ENCODE assay signal across 8 cellular contexts in the genomic region with DNA sequence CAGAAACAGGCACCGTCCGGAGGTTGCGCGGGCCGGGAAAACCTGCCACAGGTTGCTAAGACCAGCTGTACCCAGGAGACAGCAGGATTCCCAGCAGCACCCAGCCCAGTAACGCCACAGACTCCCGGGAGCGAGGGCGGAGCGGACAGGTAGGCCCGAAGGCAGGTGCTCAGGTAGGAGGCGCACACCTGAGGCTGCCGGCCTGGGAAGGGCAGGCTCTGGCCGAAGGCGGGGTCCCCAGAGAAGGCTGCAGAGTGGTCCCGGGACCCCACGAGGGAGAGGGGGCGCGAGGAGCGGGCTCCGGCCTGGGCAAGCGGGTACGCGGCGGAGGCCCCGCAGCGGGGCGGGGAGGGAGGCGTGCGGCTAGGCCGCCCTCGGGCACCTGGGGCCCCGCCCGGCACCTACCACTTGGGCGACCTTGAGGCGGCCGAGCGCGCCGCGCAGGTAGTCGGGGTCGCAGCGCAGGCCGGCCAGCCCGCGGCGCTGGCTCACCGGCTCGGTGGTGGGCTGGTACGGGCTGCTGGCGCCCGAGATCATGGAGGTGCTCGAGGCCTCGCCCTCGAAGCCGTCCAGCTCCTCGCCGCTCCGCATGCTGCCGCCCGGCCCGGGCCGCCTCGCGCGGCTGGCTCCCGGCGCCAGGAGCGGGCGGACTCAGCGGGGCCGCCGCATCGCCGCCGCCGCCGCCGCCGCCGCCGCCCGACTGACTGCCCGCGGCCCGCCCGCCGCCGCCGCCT. TPM values are rescaled to one million over a fixed set of nuclear protein-coding genes. Genes with fewer than 3 reads are reported as not detected.
DNase-seq lines count a peak whose midpoint lies in the region; ATAC-seq, FAIRE-seq and TF ChIP-seq lines count a peak whose summit lies in the region.

No MANE protein-coding gene starts in this region.

- ATAC-seq in HG02763 (IDR thresholded peaks at IDR 0.05; ENCODE audit: unreplicated experiment) (peak; percentile 23), GM12878 (peak; percentile 54)

- intact Hi-C loops in GM12878 (cut with micrococcal nuclease; ENCODE audit: unreplicated experiment), result no loop called here

- SMC1A ChIA-PET in GM12878 (lab: Charles Lee; ENCODE audit: uncharacterized antibody, unreplicated experiment), result no interaction called here

- H3K9me3 ChIP-seq in GM12878 (replicated peaks; ENCODE audit: control insufficient read depth, insufficient read depth, low read length), result no peaks in the 10 kb centered on the region

- TF ChIP-seq POLR2A in GM12878 (IDR thresholded peaks at IDR 0.05; ENCODE audit: low read depth, low read length), result no peak

- no peak for TF ChIP-seq RAD21 in GM12878 (IDR thresholded peaks at IDR 0.05; ENCODE audit: insufficient read depth, low read depth, low read length)

- no peaks in the 10 kb centered on the region for H4K20me1 ChIP-seq in GM12878 (ENCODE audit: control insufficient read depth, insufficient read depth)

- H3K79me2 ChIP-seq in GM12878 (ENCODE audit: control insufficient read depth, insufficient read depth, low read length), result no peaks in the 10 kb centered on the region

- no peaks in the 10 kb centered on the region for H3K4me1 ChIP-seq in GM12878 (ENCODE audit: control insufficient read depth, insufficient read depth, low read length)

- no peak overlapping the region for H3K9ac ChIP-seq in GM12878 (ENCODE audit: control insufficient read depth, insufficient read depth, low read length)

- DNase-seq in NCI-H2107 treated with DMSO at 0.1 percent for 48 hours (lab: John Stamatoyannopoulos, UW; ENCODE audit: unreplicated experiment), result peak; percentile 34
- DNase-seq in NCI-H2107 (lab: John Stamatoyannopoulos, UW), result no peak
- DNase-seq in NCI-H345 treated with DMSO at 0.1 percent for 48 hours (lab: John Stamatoyannopoulos, UW; ENCODE audit: unreplicated experiment), result peak; percentile 3
- DNase-seq in GM12878 (ENCODE audit: low read depth, low spot score), result no peak
- DNase-seq in islet precursor cell, result peak; percentile 74
- peak; percentile 35 for DNase-seq in stimulated activated CD8-positive, alpha-beta memory T cell treated with anti-CD3 and anti-CD28 coated beads, Interleukin-4, amount 100 ng/mL, for 48 hours
- DNase-seq in SW 1271 (lab: John Stamatoyannopoulos, UW), result no peak

- H3K27ac ChIP-seq in GM12878 (ENCODE audit: control insufficient read depth, insufficient read depth), result no peak overlapping the region

- H3K27me3 ChIP-seq in GM12878 (replicated peaks in 1 of 2; ENCODE audit: control insufficient read depth in 2 of 2, insufficient read depth in 2 of 2, low read length in 1 of 2), result peaks cover 0 to 12% of the 10 kb centered on the region in 2 experiments

- in situ Hi-C loops in GM12878 (cut with MboI), result no loop called here

- no peak for TF ChIP-seq EP300 in GM12878 (IDR thresholded peaks at IDR 0.05; ENCODE audit: borderline replicate concordance in 1 of 2, control insufficient read depth in 1 of 2, low read depth in 2 of 2, low read length in 2 of 2)

- POLR2A ChIA-PET in GM12878 (lab: Charles Lee), result no interaction called here

- RAD21 ChIA-PET in GM12878 (lab: Charles Lee; ENCODE audit: unreplicated experiment), result no interaction called here

- 32% methylated on average over 32 of the region's 91 CpGs for WGBS in GM12878 (ENCODE audit: insufficient coverage, insufficient replicate concordance, low lambda C conversion rate, missing lambda C conversion rate)

- no peaks in the 10 kb centered on the region for H3K36me3 ChIP-seq in GM12878 (ENCODE audit: control insufficient read depth in 2 of 2, insufficient read depth in 2 of 2, low read length in 1 of 2)

- H3K4me2 ChIP-seq in GM12878 (ENCODE audit: control insufficient read depth, insufficient read depth), result peak overlapping the region; percentile 86

- H2AFZ ChIP-seq in GM12878 (ENCODE audit: control insufficient read depth, low read depth, low read length), result peak overlapping the region; percentile 33

- FAIRE-seq in GM12878 (lab: Jason Lieb, UNC), result no peak

- TF ChIP-seq CTCF in GM12878 (IDR thresholded peaks at IDR 0.05 in 2 of 3, conservative IDR thresholded peaks at IDR 0.05 in 1 of 3; ENCODE audit: control insufficient read depth in 2 of 3, extremely low read depth in 1 of 3, insufficient read depth in 1 of 3, low read depth in 3 of 3, low read length in 3 of 3), result no peak

- peak overlapping the region; percentile 36; the same call in 1 of the 2 replicates for H3K4me3 ChIP-seq in GM12878

- BruUV-seq in GM12878 (replicated peaks; lab: Mats Ljungman, UMichigan), result no TSS peak

- CTCF ChIA-PET in GM12878 (lab: Yijun Ruan, JAX), result interaction anchor here (0.6 to 0.9 kb wide), 2 partner anchors 14 to 88 kb away, joined by 3 read pairs; no protein-coding TSS in a partner anchor

TF ChIP-seq in GM12878, 131 proteins besides CTCF, POLR2A, EP300 and RAD21:
- TF ChIP-seq FOS (IDR thresholded peaks at IDR 0.05; ENCODE audit: borderline replicate concordance, extremely low read depth, insufficient read length) (no peak), LARP7 (IDR thresholded peaks at IDR 0.05) (0 out of 2 replicates have a peak, but pooled peaks have one; percentile 14), IKZF1 (conservative IDR thresholded peaks at IDR 0.05) (peak; percentile 37; the same call in 1 of the 2 replicates), IRF4 (IDR thresholded peaks at IDR 0.05; ENCODE audit: low read depth, low read length) (no peak), SUZ12 (IDR thresholded peaks at IDR 0.05; ENCODE audit: unreplicated experiment) (peak; percentile 77)

RNA-seq across cellular contexts. Expression of a gene that starts 0.4 kb away (rescaled TPM):
- total RNA-seq in GM12878 (2013; cell fraction: nucleolus; rRNA removed), result 0.38 and 0.88 TPM in 2 replicates
- total RNA-seq in GM12878 (2014; rRNA removed) (0.11 and 0.16 TPM in 2 replicates), GM12878 (2014; rRNA removed; fragmentation: Illumina TruSeq; extraction: Trizol) (0.18 and 0.23 TPM in 2 replicates), GM12878 (2021) (0.21 and 0.53 TPM in 2 replicates)
- 0.07 TPM for polyA plus RNA-seq in GM12878 (2011; ENCODE audit: low read depth)
- polyA plus RNA-seq in GM12878 (2011; rRNA removed) (0.27 and 0.43 TPM in 2 replicates), GM12878 (2014; fragmentation: Illumina TruSeq; extraction: Trizol) (0.05 and 0.18 TPM in 2 replicates), GM12878 (2014; fragmentation: Nextera tagmentation; extraction: Ambion mirVana) (under 1 TPM; 0.02 to 0.08 TPM), GM12878 (2014; rRNA removed) (0.10 and 0.13 TPM in 2 replicates), GM12878 (2016; fragmentation: Nextera tagmentation; extraction: Ambion mirVana) (not detected)
- 0.28 and 0.34 TPM in 2 replicates for polyA plus RNA-seq in GM12878 (2011; cell fraction: cytosol; rRNA removed)
- 0.94 and 1.2 TPM in 2 replicates for polyA plus RNA-seq in GM12878 (2011; cell fraction: nucleus; rRNA removed)
- 0.09 and 0.18 TPM in 2 replicates for polyA plus RNA-seq in GM12878 (2012)
- 0.21 and 0.73 TPM in 2 replicates for polyA minus RNA-seq in GM12878 (2011; rRNA and poly(A)+ RNA removed)
- polyA minus RNA-seq in GM12878 (2011; cell fraction: cytosol; rRNA and poly(A)+ RNA removed), result 0.52 and 0.67 TPM in 2 replicates
- 0.12 and 0.38 TPM in 2 replicates for polyA minus RNA-seq in GM12878 (2011; cell fraction: nucleus; rRNA and poly(A)+ RNA removed)

RNA-seq across cellular contexts. Expression of a gene that starts 55.3 kb away (rescaled TPM):
- total RNA-seq in GM12878 (2013; cell fraction: nucleolus; rRNA removed), result 145 and 165 TPM in 2 replicates
- total RNA-seq in GM12878 (2014; rRNA removed) (27.2 and 28.4 TPM in 2 replicates), GM12878 (2014; rRNA removed; fragmentation: Illumina TruSeq; extraction: Trizol) (29.5 TPM in 2 replicates), GM12878 (2021) (33.9 and 37.9 TPM in 2 replicates)
- polyA plus RNA-seq in GM12878 (2011; ENCODE audit: low read depth), result 23.4 TPM
- polyA plus RNA-seq in GM12878 (2011; rRNA removed) (31.0 and 35.2 TPM in 2 replicates), GM12878 (2014; fragmentation: Illumina TruSeq; extraction: Trizol) (36.4 and 40.9 TPM in 2 replicates), GM12878 (2014; fragmentation: Nextera tagmentation; extraction: Ambion mirVana) (1 to 10 TPM; 6.0 to 8.3 TPM), GM12878 (2014; rRNA removed) (39.4 and 47.4 TPM in 2 replicates), GM12878 (2016; fragmentation: Nextera tagmentation; extraction: Ambion mirVana) (10 to 100 TPM; 41.8 to 46.5 TPM)
- 25.7 and 28.3 TPM in 2 replicates for polyA plus RNA-seq in GM12878 (2011; cell fraction: cytosol; rRNA removed)
- polyA plus RNA-seq in GM12878 (2011; cell fraction: nucleus; rRNA removed), result 73.5 and 89.4 TPM in 2 replicates
- polyA plus RNA-seq in GM12878 (2012), result 19.0 and 26.4 TPM in 2 replicates
- 32.8 and 33.4 TPM in 2 replicates for polyA minus RNA-seq in GM12878 (2011; rRNA and poly(A)+ RNA removed)
- polyA minus RNA-seq in GM12878 (2011; cell fraction: cytosol; rRNA and poly(A)+ RNA removed), result 9.0 and 18.5 TPM in 2 replicates
- 26.1 and 44.9 TPM in 2 replicates for polyA minus RNA-seq in GM12878 (2011; cell fraction: nucleus; rRNA and poly(A)+ RNA removed)

Comparison
In these comparisons a context has a peak if more than half of its experiments do, and no peak if none do; other contexts are left out.
1. DNase-seq: peak in NCI-H2107 treated with DMSO at 0.1 percent for 48 hours (single experiment), NCI-H345 treated with DMSO at 0.1 percent for 48 hours (single experiment), islet precursor cell (single experiment) and stimulated activated CD8-positive, alpha-beta memory T cell treated with anti-CD3 and anti-CD28 coated beads, Interleukin-4, amount 100 ng/mL, for 48 hours (single experiment); none in NCI-H2107 (single experiment), GM12878 (single experiment) and SW 1271 (0 of 2).